21 cellular contexts compared by ENCODE assay signal in the genomic region with DNA sequence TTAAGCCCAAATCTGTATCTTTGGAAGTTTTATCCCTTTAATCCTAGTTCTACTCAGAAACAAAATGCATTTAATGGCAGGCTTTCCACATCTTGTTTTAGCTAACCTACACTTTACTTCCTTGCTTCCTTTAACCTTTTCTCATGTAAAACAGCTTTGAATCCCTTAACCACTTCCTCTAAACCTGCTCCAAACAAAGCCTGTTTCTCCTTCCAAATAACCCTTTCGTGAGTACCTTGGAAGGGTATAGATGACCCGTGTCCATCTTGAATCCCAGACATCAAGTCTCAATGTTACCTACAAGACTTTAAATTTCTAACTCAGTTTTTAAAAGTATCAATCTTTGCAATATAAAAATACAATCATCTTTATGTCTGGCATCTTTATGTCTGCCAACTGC.
A peak's percentile ranks its signal among the peaks of the same experiment; 100 is the strongest.
DNase-seq lines count a peak whose midpoint lies in the region; ATAC-seq and TF ChIP-seq lines count a peak whose summit lies in the region.
"Had no signal": no experiment of that assay in that cellular context is flagged by ENCODE, and none has a peak within 500 bp of the region (broad histone marks: within the 10 kb centered on the region; RNA-seq: fewer than 3 reads in every experiment).

No MANE protein-coding gene starts in this region.

- H3K36me3 ChIP-seq in breast epithelium, result no peaks in the 10 kb centered on the region
- H3K36me3 ChIP-seq in iPS-20b (ENCODE audit: insufficient read depth, low read depth, low read length), result peaks cover 64% of the 10 kb centered on the region

- peaks cover 70% of the 10 kb centered on the region for H3K36me3 Mint-ChIP-seq in MCF 10A (ENCODE audit: insufficient read depth, unreplicated experiment)
- peaks cover 33% of the 10 kb centered on the region for H3K36me3 Mint-ChIP-seq in central memory CD8-positive, alpha-beta T cell (ENCODE audit: insufficient read depth)

- no peak for ATAC-seq in central memory CD8-positive, alpha-beta T cell (replicated peaks; ENCODE audit: extremely low read depth, poor library complexity, severe bottlenecking)
- no peak for ATAC-seq in GM18511 (IDR thresholded peaks at IDR 0.05; ENCODE audit: unreplicated experiment)
- no peak for ATAC-seq in GM18868 (IDR thresholded peaks at IDR 0.05; ENCODE audit: unreplicated experiment)

- no peaks in the 10 kb centered on the region for H3K27me3 ChIP-seq in breast epithelium
- H3K27me3 ChIP-seq in iPS-20b (ENCODE audit: insufficient read depth, low read length), result no peaks in the 10 kb centered on the region

- peak overlapping the region; percentile 65; the same call in 1 of the 2 replicates for H3K9ac ChIP-seq in iPS-20b (ENCODE audit: low read depth, low read length)

- CTCF ChIA-PET in MCF 10A (lab: Yijun Ruan, JAX), result interaction anchor here (1.2 kb wide), 1 partner anchor 29 kb away, joined by 3 read pairs; no protein-coding TSS in a partner anchor

- TF ChIP-seq POLR2A in breast epithelium (IDR thresholded peaks at IDR 0.05), result no peak

- intact Hi-C loops in MCF 10A (cut with micrococcal nuclease), result no loop called here
- intact Hi-C loops in breast epithelium (cut with DNase I; ENCODE audit: low total_unique reads), result no loop called here

- H3K4me1 ChIP-seq in breast epithelium (no peaks in the 10 kb centered on the region), iPS-20b (ENCODE audit: insufficient read depth, low read length) (peaks cover 18% of the 10 kb centered on the region; the same call in 1 of the 2 replicates)

- no peaks in the 10 kb centered on the region for H3K27me3 Mint-ChIP-seq in MCF 10A (ENCODE audit: insufficient read depth, unreplicated experiment)
- no peaks in the 10 kb centered on the region for H3K27me3 Mint-ChIP-seq in central memory CD8-positive, alpha-beta T cell
- H3K27me3 Mint-ChIP-seq: B cell had no signal

- no peak overlapping the region for H3K4me3 ChIP-seq in breast epithelium
- H3K4me3 ChIP-seq in iPS-20b (ENCODE audit: low read length), result no peak overlapping the region
- H3K4me3 ChIP-seq in coronary artery, result no peak overlapping the region

- DNase-seq in MCF 10A (ENCODE audit: unreplicated experiment), result no peak
- no peak for DNase-seq in breast epithelium (ENCODE audit: low spot score in 2 of 2)
- no peak for DNase-seq in central memory CD8-positive, alpha-beta T cell (ENCODE audit: low spot score in 2 of 2)
- DNase-seq in coronary artery (ENCODE audit: low spot score), result no peak
- no peak for DNase-seq in ecto neural progenitor cell (ENCODE audit: low spot score)
- DNase-seq: 8988T, COR-L47, DMS 273 treated with DMSO at 0.1 percent for 48 hours, GDM1, GOT3, MV-4-11, NCI-H187, NCI-H2227 treated with DMSO at 0.1 percent for 48 hours, NCI-H510A treated with DMSO at 0.1 percent for 48 hours, NCI-H774, OCI-M1, Right ventricle myocardium superior had no signal

- TF ChIP-seq CTCF in MCF 10A (IDR thresholded peaks at IDR 0.05; ENCODE audit: unreplicated experiment) (no peak), breast epithelium (IDR thresholded peaks at IDR 0.05) (no peak), coronary artery (IDR thresholded peaks at IDR 0.05) (no peak)

- peaks cover 26% of the 10 kb centered on the region for H3K9me3 Mint-ChIP-seq in MCF 10A (ENCODE audit: unreplicated experiment)
- peaks cover 6% of the 10 kb centered on the region for H3K9me3 Mint-ChIP-seq in central memory CD8-positive, alpha-beta T cell

- H3K27ac Mint-ChIP-seq in MCF 10A (ENCODE audit: low read depth, unreplicated experiment), result peak overlapping the region; percentile 35
- peak overlapping the region; percentile 5 for H3K27ac Mint-ChIP-seq in central memory CD8-positive, alpha-beta T cell (ENCODE audit: low read depth)
- H3K27ac Mint-ChIP-seq: B cell had no signal

- POLR2A ChIA-PET in MCF 10A (lab: Yijun Ruan, JAX), result no interaction called here

- H3K4me3 Mint-ChIP-seq in MCF 10A (ENCODE audit: unreplicated experiment), result no peak overlapping the region
- no peak overlapping the region for H3K4me3 Mint-ChIP-seq in central memory CD8-positive, alpha-beta T cell
- H3K4me3 Mint-ChIP-seq: B cell had no signal

- H3K9me3 ChIP-seq in breast epithelium (peaks cover 5 to 9% of the 10 kb centered on the region in 2 donors), iPS-20b (ENCODE audit: insufficient read depth, low read depth, low read length) (peaks cover 15% of the 10 kb centered on the region)

- no peaks in the 10 kb centered on the region for H3K4me1 Mint-ChIP-seq in MCF 10A (ENCODE audit: insufficient read depth, unreplicated experiment)
- H3K4me1 Mint-ChIP-seq in central memory CD8-positive, alpha-beta T cell, result peaks cover 7% of the 10 kb centered on the region

- no TSS peak for BruUV-seq in MCF 10A (replicated peaks; lab: Mats Ljungman, UMichigan)

- H3K27ac ChIP-seq in breast epithelium, result no peak overlapping the region
- peak overlapping the region; percentile 73 for H3K27ac ChIP-seq in iPS-20b (ENCODE audit: low read length)
- H3K27ac ChIP-seq in coronary artery, result no peak overlapping the region
